11 cellular contexts compared by ENCODE assay signal in the genomic region with DNA sequence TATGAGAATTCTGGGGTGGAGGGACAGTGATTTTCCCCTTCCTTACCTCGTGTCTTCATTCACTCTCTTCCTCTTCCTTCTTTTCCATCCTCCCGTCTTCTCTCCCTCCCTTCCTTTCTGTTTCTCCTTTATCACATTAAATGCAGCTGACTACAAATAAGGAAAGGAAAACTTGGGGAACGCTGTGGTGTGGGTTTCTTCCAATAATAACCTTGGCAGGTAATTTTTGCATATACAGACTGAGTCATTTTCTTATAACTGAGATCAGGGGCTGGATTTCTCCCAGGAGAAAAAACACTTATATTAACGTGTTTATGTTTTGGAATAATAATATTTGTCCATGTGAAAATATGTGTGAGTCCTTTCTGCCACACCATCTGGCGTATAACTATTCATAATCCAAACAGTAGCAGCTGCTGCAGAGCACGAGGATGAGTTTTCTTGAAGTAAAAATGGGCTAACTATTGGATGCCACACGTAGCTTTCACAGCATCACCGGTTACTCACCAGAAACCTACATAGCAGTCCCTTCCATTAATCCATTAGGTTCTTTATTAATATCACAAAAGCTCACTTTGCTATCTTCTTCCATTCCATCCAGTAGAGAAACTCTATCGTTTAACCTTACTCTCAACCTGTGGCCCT.
DNase-seq lines count a peak whose midpoint lies in the region; ATAC-seq and TF ChIP-seq lines count a peak whose summit lies in the region.
"Had no signal": no experiment of that assay in that cellular context is flagged by ENCODE, and none has a peak within 500 bp of the region (broad histone marks: within the 10 kb centered on the region; RNA-seq: fewer than 3 reads in every experiment).

No MANE protein-coding gene starts in this region.

- H2AFZ ChIP-seq in DND-41 (ENCODE audit: low read depth, low read length), result no peak overlapping the region

- H3K4me3 ChIP-seq in DND-41 (ENCODE audit: low read depth in 1 of 2, low read length in 2 of 2), result no peak overlapping the region
- no peak overlapping the region for H3K4me3 ChIP-seq in BE2C (ENCODE audit: low read depth, low read length)

- H3K79me2 ChIP-seq in DND-41 (ENCODE audit: insufficient read depth, low read length), result no peaks in the 10 kb centered on the region

- H3K27ac Mint-ChIP-seq in activated naive CD8-positive, alpha-beta T cell treated with anti-CD3 and anti-CD28 coated beads, Interleukin-2, amount 10 ng/mL, durations not matched to agents 7 days and 5 days, result peak overlapping the region; percentile 78
- H3K27ac Mint-ChIP-seq in naive thymus-derived CD8-positive, alpha-beta T cell, result peak overlapping the region in 7 of 10 donors; percentile 30 to 95 (median 70)

- H3K4me1 Mint-ChIP-seq in activated naive CD8-positive, alpha-beta T cell treated with anti-CD3 and anti-CD28 coated beads, Interleukin-2, amount 10 ng/mL, durations not matched to agents 7 days and 5 days, result peaks cover 14% of the 10 kb centered on the region
- peaks cover 26 to 55% (median 42%) of the 10 kb centered on the region in 4 donors for H3K4me1 Mint-ChIP-seq in naive thymus-derived CD8-positive, alpha-beta T cell

- no peak for TF ChIP-seq CTCF in DND-41 (IDR thresholded peaks at IDR 0.05; ENCODE audit: borderline replicate concordance, extremely low read depth, low read length, poor library complexity, severe bottlenecking)
- TF ChIP-seq CTCF in BE2C (IDR thresholded peaks at IDR 0.05; ENCODE audit: low read depth, low read length), result no peak

- peaks cover 63% of the 10 kb centered on the region for H3K27me3 ChIP-seq in DND-41 (ENCODE audit: insufficient read depth, low read length, poor library complexity)
- H3K27me3 ChIP-seq in BE2C, result peaks cover 18% of the 10 kb centered on the region

- no peak overlapping the region for H3K9ac ChIP-seq in DND-41 (ENCODE audit: low read depth, low read length)

- H3K4me1 ChIP-seq in DND-41 (ENCODE audit: insufficient read depth, low read length) (peaks cover 29% of the 10 kb centered on the region), BE2C (no peaks in the 10 kb centered on the region)

- peaks cover 2% of the 10 kb centered on the region for H3K36me3 Mint-ChIP-seq in activated naive CD8-positive, alpha-beta T cell treated with anti-CD3 and anti-CD28 coated beads, Interleukin-2, amount 10 ng/mL, durations not matched to agents 7 days and 5 days
- H3K36me3 Mint-ChIP-seq in naive thymus-derived CD8-positive, alpha-beta T cell, result peaks cover 0 to 5% (median 0%) of the 10 kb centered on the region in 3 donors

- peak overlapping the region; percentile 62 for H3K27ac ChIP-seq in DND-41 (ENCODE audit: low read length)

- H3K36me3 ChIP-seq in DND-41 (ENCODE audit: insufficient read depth, low read length), result no peaks in the 10 kb centered on the region
- no peaks in the 10 kb centered on the region for H3K36me3 ChIP-seq in BE2C

- H3K9me3 ChIP-seq in DND-41 (ENCODE audit: insufficient read depth, low read length, severe bottlenecking) (no peaks in the 10 kb centered on the region), BE2C (no peaks in the 10 kb centered on the region)

- DNase-seq in DND-41 (no peak), BE2C (no peak), glomerular visceral epithelial cell (ENCODE audit: extremely low spot score) (no peak), HuH-7 (ENCODE audit: low spot score) (no peak)
- no peak for DNase-seq in activated naive CD8-positive, alpha-beta T cell treated with anti-CD3 and anti-CD28 coated beads, Interleukin-2, amount 10 ng/mL, durations not matched to agents 7 days and 5 days
- DNase-seq in naive thymus-derived CD8-positive, alpha-beta T cell, result no peak
- no peak for DNase-seq in activated CD4-positive, CD25-positive, alpha-beta regulatory T cell (lab: John Stamatoyannopoulos, UW)
- DNase-seq: activated B cell treated with CpG ODN at 0.5 μM for 24 hours, amniotic stem cell had no signal

- H3K4me3 Mint-ChIP-seq in activated naive CD8-positive, alpha-beta T cell treated with anti-CD3 and anti-CD28 coated beads, Interleukin-2, amount 10 ng/mL, durations not matched to agents 7 days and 5 days, result peak overlapping the region; percentile 43
- H3K4me3 Mint-ChIP-seq in naive thymus-derived CD8-positive, alpha-beta T cell, result peak overlapping the region in 7 of 10 donors; percentile 33 to 76 (median 66)
- H3K4me3 Mint-ChIP-seq: activated B cell treated with CpG ODN at 0.5 μM for 24 hours had no signal

- H3K9me3 Mint-ChIP-seq in activated naive CD8-positive, alpha-beta T cell treated with anti-CD3 and anti-CD28 coated beads, Interleukin-2, amount 10 ng/mL, durations not matched to agents 7 days and 5 days, result peaks cover 10% of the 10 kb centered on the region
- H3K9me3 Mint-ChIP-seq in naive thymus-derived CD8-positive, alpha-beta T cell, result peaks cover 0 to 18% (median 4%) of the 10 kb centered on the region in 9 donors

- no peak for ATAC-seq in DND-41 (ENCODE audit: insufficient read depth, low read depth)
- ATAC-seq in HG03025 (IDR thresholded peaks at IDR 0.05; ENCODE audit: low FRiP score, unreplicated experiment), result peak; percentile 21
- no peak for ATAC-seq in activated naive CD8-positive, alpha-beta T cell treated with anti-CD3 and anti-CD28 coated beads, Interleukin-2, amount 10 ng/mL, durations not matched to agents 7 days and 5 days (ENCODE audit: low read depth)
- peak in 1 of 2 donors; percentile 21 for ATAC-seq in naive thymus-derived CD8-positive, alpha-beta T cell
- ATAC-seq: Right ventricle myocardium inferior had no signal

- peaks cover 45% of the 10 kb centered on the region for H4K20me1 ChIP-seq in DND-41 (ENCODE audit: insufficient read depth, low read length)

- POLR2A ChIA-PET in activated naive CD8-positive, alpha-beta T cell treated with anti-CD3 and anti-CD28 coated beads, Interleukin-2, amount 10 ng/mL, durations not matched to agents 7 days and 5 days (lab: Charles Lee), result interaction anchor here (0.6 kb wide), 1 partner anchor 101 kb away, joined by 3 read pairs; no protein-coding TSS in a partner anchor
- POLR2A ChIA-PET in naive thymus-derived CD8-positive, alpha-beta T cell (lab: Charles Lee), result no interaction called here

- peaks cover 81% of the 10 kb centered on the region for H3K27me3 Mint-ChIP-seq in activated naive CD8-positive, alpha-beta T cell treated with anti-CD3 and anti-CD28 coated beads, Interleukin-2, amount 10 ng/mL, durations not matched to agents 7 days and 5 days
- H3K27me3 Mint-ChIP-seq in naive thymus-derived CD8-positive, alpha-beta T cell, result peaks cover 22 to 69% (median 56%) of the 10 kb centered on the region in 5 donors

- peak overlapping the region; percentile 44 for H3K4me2 ChIP-seq in DND-41 (ENCODE audit: insufficient read depth, low read length)
